Comparison of ENCODE assay signal across 7 cellular contexts in the genomic region with DNA sequence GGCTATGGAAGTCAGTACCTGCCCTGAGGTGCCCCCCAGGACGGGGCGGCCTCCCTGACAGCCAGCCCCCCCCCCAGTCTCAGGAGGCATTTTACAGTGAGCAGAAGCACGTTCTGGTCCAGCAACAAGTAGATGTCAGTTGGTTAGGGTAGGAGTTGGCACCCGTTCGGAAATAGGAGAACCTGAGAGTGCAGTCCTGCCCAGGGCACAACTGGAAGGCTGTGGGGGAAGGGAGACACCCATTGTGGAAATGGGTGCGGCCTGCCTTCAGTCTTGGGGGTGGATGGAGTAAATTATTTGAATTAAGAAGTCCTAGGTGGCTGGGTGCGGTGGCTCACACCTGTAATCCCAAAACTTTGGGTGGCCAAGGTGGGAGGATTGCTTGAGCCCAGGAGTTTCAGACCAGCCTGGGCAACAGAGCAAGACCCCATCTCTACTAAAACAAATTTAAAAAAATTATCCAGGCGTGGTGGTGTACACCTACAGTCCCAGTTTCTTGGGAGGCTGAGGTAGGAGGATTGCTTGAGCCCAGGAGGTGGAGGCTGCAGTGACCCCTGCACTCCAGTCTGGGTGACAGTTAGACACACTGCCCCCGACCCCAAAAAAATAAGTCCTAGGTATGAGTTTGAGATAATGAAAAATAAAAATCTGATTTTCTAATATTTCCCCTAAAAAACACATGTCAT. TPM values are rescaled to one million over a fixed set of nuclear protein-coding genes. Genes with fewer than 3 reads are reported as not detected.
A peak's percentile ranks its signal among the peaks of the same experiment; 100 is the strongest.
DNase-seq lines count a peak whose midpoint lies in the region; ATAC-seq and TF ChIP-seq lines count a peak whose summit lies in the region.

No MANE protein-coding gene starts in this region.

- H3K27me3 ChIP-seq in HL-60 (ENCODE audit: insufficient read depth, poor library complexity, severe bottlenecking) = no peaks in the 10 kb centered on the region
- H3K27me3 ChIP-seq in WERI-Rb-1 (ENCODE audit: insufficient read depth, low read depth, severe bottlenecking) = no peaks in the 10 kb centered on the region
- no peaks in the 10 kb centered on the region for H3K27me3 ChIP-seq in foreskin keratinocyte
- H3K27me3 ChIP-seq in smooth muscle cell (ENCODE audit: low read depth) = no peaks in the 10 kb centered on the region

- H3K36me3 ChIP-seq in WERI-Rb-1 (peaks cover 56% of the 10 kb centered on the region), smooth muscle cell (ENCODE audit: low read depth) (peaks cover 8% of the 10 kb centered on the region)

- H3K4me1 ChIP-seq in foreskin keratinocyte (peaks cover 5% of the 10 kb centered on the region), smooth muscle cell (ENCODE audit: low read depth) (peaks cover 51% of the 10 kb centered on the region)

- ATAC-seq in foreskin keratinocyte (no peak), GM21737 (IDR thresholded peaks at IDR 0.05; ENCODE audit: unreplicated experiment) (no peak)

- H3K4me3 ChIP-seq in HL-60 (replicated peaks; ENCODE audit: insufficient read depth, low read length) (peak overlapping the region; percentile 49), WERI-Rb-1 (ENCODE audit: low read depth, low read length) (peak overlapping the region; percentile 76), smooth muscle cell (peak overlapping the region; percentile 67)

- no peak overlapping the region for H2AFZ ChIP-seq in smooth muscle cell (ENCODE audit: low read depth)

- peak overlapping the region; percentile 87 for H3K4me2 ChIP-seq in smooth muscle cell

- peaks cover 51% of the 10 kb centered on the region for H3K79me2 ChIP-seq in smooth muscle cell (ENCODE audit: low read depth)

- H3K9me3 ChIP-seq in WERI-Rb-1 (ENCODE audit: severe bottlenecking) (no peaks in the 10 kb centered on the region), smooth muscle cell (replicated peaks; ENCODE audit: low read depth) (no peaks in the 10 kb centered on the region)

- 51% methylated on average over 9 of the region's 9 CpGs for WGBS in smooth muscle cell (ENCODE audit: low lambda C conversion rate)

- H4K20me1 ChIP-seq in smooth muscle cell (ENCODE audit: low read depth) = peaks cover 53% of the 10 kb centered on the region

- TF ChIP-seq CTCF in HL-60 (IDR thresholded peaks at IDR 0.05; ENCODE audit: insufficient read depth, low read length) = no peak
- no peak for TF ChIP-seq CTCF in WERI-Rb-1 (IDR thresholded peaks at IDR 0.05; ENCODE audit: low read depth, low read length)
- TF ChIP-seq CTCF in foreskin keratinocyte (conservative IDR thresholded peaks at IDR 0.05) = no peak
- TF ChIP-seq CTCF in smooth muscle cell (IDR thresholded peaks at IDR 0.05; ENCODE audit: borderline replicate concordance, insufficient read depth, poor library complexity, severe bottlenecking) = no peak

- H3K27ac ChIP-seq in HL-60 (replicated peaks) = peak overlapping the region; percentile 100
- H3K27ac ChIP-seq in WERI-Rb-1 = peak overlapping the region; percentile 93
- H3K27ac ChIP-seq in foreskin keratinocyte = peak overlapping the region; percentile 58
- peak overlapping the region; percentile 94 for H3K27ac ChIP-seq in smooth muscle cell (ENCODE audit: low read depth)

- DNase-seq in HL-60 (ENCODE audit: low read depth in 1 of 2, low spot score in 1 of 2) (peak; percentile 37 to 74), WERI-Rb-1 (no peak), foreskin keratinocyte (no peak), smooth muscle cell (lab: John Stamatoyannopoulos, UW; ENCODE audit: unreplicated experiment) (no peak), NCI-H1694 (lab: John Stamatoyannopoulos, UW) (no peak), retina (no peak)

- peaks cover 63% of the 10 kb centered on the region for H3F3A ChIP-seq in smooth muscle cell (ENCODE audit: low read depth)

- peak overlapping the region; percentile 89 for H3K9ac ChIP-seq in smooth muscle cell (ENCODE audit: low read depth)

RNA-seq across cellular contexts. Expression of gene CIRBP, which starts 1.2 kb away (rescaled TPM):
- total RNA-seq in foreskin keratinocyte = 95.4 and 99.9 TPM in 2 replicates
- 128 and 129 TPM in 2 replicates for polyA plus RNA-seq in foreskin keratinocyte
- total RNA-seq in smooth muscle cell = 119 and 122 TPM in 2 replicates
- polyA plus RNA-seq in smooth muscle cell = 215 and 235 TPM in 2 replicates

RNA-seq across cellular contexts. Expression of gene FAM174C, which starts 5.0 kb away (rescaled TPM):
- 48.1 and 50.9 TPM in 2 replicates for total RNA-seq in foreskin keratinocyte
- polyA plus RNA-seq in foreskin keratinocyte = 79.6 and 91.6 TPM in 2 replicates
- 33.4 and 41.5 TPM in 2 replicates for total RNA-seq in smooth muscle cell
- 75.6 and 78.1 TPM in 2 replicates for polyA plus RNA-seq in smooth muscle cell

RNA-seq across cellular contexts. Expression of gene EFNA2, which starts 15.4 kb away (rescaled TPM):
- total RNA-seq in foreskin keratinocyte = not detected in 2 replicates
- not detected in 2 replicates for polyA plus RNA-seq in foreskin keratinocyte
- 6.2 and 7.4 TPM in 2 replicates for total RNA-seq in smooth muscle cell
- polyA plus RNA-seq in smooth muscle cell = 0.89 and 1.2 TPM in 2 replicates

RNA-seq across cellular contexts. Expression of gene MIDN, which starts 21.9 kb away (rescaled TPM):
- total RNA-seq in foreskin keratinocyte (21.3 and 24.4 TPM in 2 replicates), smooth muscle cell (25.0 and 58.5 TPM in 2 replicates)
- polyA plus RNA-seq in foreskin keratinocyte (16.6 and 17.7 TPM in 2 replicates), smooth muscle cell (65.3 and 70.6 TPM in 2 replicates)

RNA-seq across cellular contexts. Expression of gene ATP5F1D, which starts 28.8 kb away (rescaled TPM):
- total RNA-seq in foreskin keratinocyte (133 and 135 TPM in 2 replicates), smooth muscle cell (29.1 and 68.8 TPM in 2 replicates)
- polyA plus RNA-seq in foreskin keratinocyte (244 and 259 TPM in 2 replicates), smooth muscle cell (265 and 272 TPM in 2 replicates)

Comparison
In these comparisons a context has a peak if more than half of its experiments do, and no peak if none do; other contexts are left out.
1. DNase-seq: peak in HL-60 (2 of 2); none in WERI-Rb-1 (single experiment), foreskin keratinocyte (0 of 2), smooth muscle cell (single experiment), NCI-H1694 (single experiment) and retina (single experiment).
2. Peak in every context shown above with its lines, with median percentiles within 50 percentile points of each other: H3K27ac ChIP-seq and H3K4me3 ChIP-seq.